ENCODE assay signal across 10 cellular contexts in the genomic region with DNA sequence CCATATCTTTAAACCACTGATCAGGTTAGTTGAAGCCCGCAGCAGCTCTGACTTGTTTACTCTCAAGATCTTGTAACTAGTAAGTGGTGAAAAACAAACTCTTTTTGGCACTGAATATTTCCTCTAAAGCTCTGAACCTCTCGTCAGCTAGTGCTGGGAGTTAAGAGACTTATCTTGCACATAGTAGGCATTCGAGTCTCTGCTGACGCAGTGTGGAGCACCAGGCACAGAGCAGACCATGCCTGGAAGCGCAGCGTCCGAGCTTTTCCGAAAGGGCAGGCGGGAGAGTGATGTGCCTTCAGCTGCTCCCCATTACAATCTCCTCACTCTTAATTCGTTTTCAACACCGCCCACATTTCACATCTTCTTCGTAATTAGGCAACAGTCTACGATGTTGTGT.
DNase-seq lines count a peak whose midpoint lies in the region; ATAC-seq and TF ChIP-seq lines count a peak whose summit lies in the region.
"Had no signal": no experiment of that assay in that cellular context is flagged by ENCODE, and none has a peak within 500 bp of the region (broad histone marks: within the 10 kb centered on the region; RNA-seq: fewer than 3 reads in every experiment).

No MANE protein-coding gene starts in this region.

- H3K4me3 ChIP-seq in heart left ventricle (peak overlapping the region in 3 of 12 donors; percentile 0 to 9 (median 7)), vagina (no peak overlapping the region)

- TF ChIP-seq POLR2A in heart left ventricle (IDR thresholded peaks at IDR 0.05) (no peak), vagina (IDR thresholded peaks at IDR 0.05) (no peak)

- H3K27me3 ChIP-seq in heart left ventricle (no peaks in the 10 kb centered on the region), vagina (no peaks in the 10 kb centered on the region)

- peaks cover 69% of the 10 kb centered on the region for H3K36me3 Mint-ChIP-seq in activated T-helper 2 cell treated with anti-CD3 and anti-CD28 coated beads, Interferon-gamma antibody, Interleukin-2, Interleukin-4, amounts not matched to agents 10 μg/mL and 5 μg/mL and 100 μg/mL, durations not matched to agents 14 hours and 24 hours and 36 hours (ENCODE audit: low read depth)
- peaks cover 19% of the 10 kb centered on the region for H3K36me3 Mint-ChIP-seq in mesothelial cell of epicardium

- H3K4me3 Mint-ChIP-seq in activated T-helper 2 cell treated with anti-CD3 and anti-CD28 coated beads, Interferon-gamma antibody, Interleukin-2, Interleukin-4, amounts not matched to agents 10 μg/mL and 5 μg/mL and 100 μg/mL, durations not matched to agents 14 hours and 24 hours and 36 hours (ENCODE audit: low read depth), result peak overlapping the region; percentile 56
- no peak overlapping the region for H3K4me3 Mint-ChIP-seq in mesothelial cell of epicardium

- H3K9me3 Mint-ChIP-seq in activated T-helper 2 cell treated with anti-CD3 and anti-CD28 coated beads, Interferon-gamma antibody, Interleukin-2, Interleukin-4, amounts not matched to agents 10 μg/mL and 5 μg/mL and 100 μg/mL, durations not matched to agents 14 hours and 24 hours and 36 hours, result no peaks in the 10 kb centered on the region
- no peaks in the 10 kb centered on the region for H3K9me3 Mint-ChIP-seq in mesothelial cell of epicardium
- H3K9me3 Mint-ChIP-seq: brain had no signal

- H3K27me3 Mint-ChIP-seq in activated T-helper 2 cell treated with anti-CD3 and anti-CD28 coated beads, Interferon-gamma antibody, Interleukin-2, Interleukin-4, amounts not matched to agents 10 μg/mL and 5 μg/mL and 100 μg/mL, durations not matched to agents 14 hours and 24 hours and 36 hours (ENCODE audit: low read depth), result no peaks in the 10 kb centered on the region
- no peaks in the 10 kb centered on the region for H3K27me3 Mint-ChIP-seq in mesothelial cell of epicardium (ENCODE audit: low read depth)

- H3K27ac ChIP-seq in heart left ventricle, result peak overlapping the region in 11 of 12 donors; percentile 26 to 82 (median 69)
- peak overlapping the region; percentile 90 for H3K27ac ChIP-seq in vagina

- ATAC-seq in heart left ventricle (peak in 1 of 4 donors; percentile 42), HG03039 (IDR thresholded peaks at IDR 0.05; ENCODE audit: unreplicated experiment) (no peak)

- H3K36me3 ChIP-seq in heart left ventricle (peaks cover 0 to 32% (median 10%) of the 10 kb centered on the region in 9 donors), vagina (peaks cover 0 to 13% of the 10 kb centered on the region in 2 donors)

- TF ChIP-seq CTCF in heart left ventricle (IDR thresholded peaks at IDR 0.05), result no peak
- no peak for TF ChIP-seq CTCF in mesothelial cell of epicardium (IDR thresholded peaks at IDR 0.05; ENCODE audit: unreplicated experiment)
- TF ChIP-seq CTCF in vagina (IDR thresholded peaks at IDR 0.05), result no peak

- H3K9me3 ChIP-seq in heart left ventricle (no peaks in the 10 kb centered on the region), vagina (no peaks in the 10 kb centered on the region)

- peak overlapping the region; percentile 87 for H3K27ac Mint-ChIP-seq in activated T-helper 2 cell treated with anti-CD3 and anti-CD28 coated beads, Interferon-gamma antibody, Interleukin-2, Interleukin-4, amounts not matched to agents 10 μg/mL and 5 μg/mL and 100 μg/mL, durations not matched to agents 14 hours and 24 hours and 36 hours
- peak overlapping the region; percentile 28 for H3K27ac Mint-ChIP-seq in mesothelial cell of epicardium

- DNase-seq in heart left ventricle (peak in 2 of 5 donors; percentile 44 to 46), cardiac septum (ENCODE audit: low spot score) (no peak), mesothelial cell of epicardium (ENCODE audit: low spot score in 2 of 2, unreplicated experiment in 2 of 2) (no peak), vagina (ENCODE audit: extremely low spot score in 2 of 2) (no peak), Kasumi-1 (lab: John Stamatoyannopoulos, UW) (no peak)
- no peak for DNase-seq in activated T-helper 2 cell treated with anti-CD3 and anti-CD28 coated beads, Interferon-gamma antibody, Interleukin-2, Interleukin-4, amounts not matched to agents 10 μg/mL and 5 μg/mL and 100 μg/mL, durations not matched to agents 14 hours and 24 hours and 36 hours (ENCODE audit: low spot score)
- no peak for DNase-seq in stimulated activated CD4-positive, alpha-beta T cell treated with anti-CD3 and anti-CD28 coated beads, Interleukin-2, amount 100 ng/mL, for 48 hours
- DNase-seq: NCI-H1436 had no signal

- 77 to 85% (median 84%) methylated on average over 13 of the region's 13 CpGs for whole genome bisulfite sequencing in heart left ventricle, 4 donors

- intact Hi-C loops in heart left ventricle (cut with DNase I), result loop anchor here in 3 of 10 donors (5.0 to 10.0 kb wide), 3 partner anchors 58 to 336 kb away; no protein-coding TSS in a partner anchor
- intact Hi-C loops in cardiac septum (cut with DNase I), result no loop called here
- intact Hi-C loops in activated T-helper 2 cell treated with anti-CD3 and anti-CD28 coated beads, Interferon-gamma antibody, Interleukin-2, Interleukin-4, amounts not matched to agents 10 μg/mL and 5 μg/mL and 100 μg/mL, durations not matched to agents 14 hours and 24 hours and 36 hours (cut with micrococcal nuclease), result loop anchor here (1.0 to 2.0 kb wide), 2 partner anchors 18 to 26 kb away; no protein-coding TSS in a partner anchor
- intact Hi-C loops in vagina (cut with DNase I), result no loop called here

- H3K4me1 ChIP-seq in heart left ventricle (peaks cover 3 to 62% (median 38%) of the 10 kb centered on the region in 12 donors), vagina (peaks cover 73% of the 10 kb centered on the region)

- H3K4me1 Mint-ChIP-seq in activated T-helper 2 cell treated with anti-CD3 and anti-CD28 coated beads, Interferon-gamma antibody, Interleukin-2, Interleukin-4, amounts not matched to agents 10 μg/mL and 5 μg/mL and 100 μg/mL, durations not matched to agents 14 hours and 24 hours and 36 hours (ENCODE audit: low read depth), result peaks cover 71% of the 10 kb centered on the region
- H3K4me1 Mint-ChIP-seq in mesothelial cell of epicardium, result peaks cover 37% of the 10 kb centered on the region
